ENCODE assay signal across 10 cellular contexts in genomic region chr11:9577551-9577950, GRCh38. TPM values are rescaled to one million over a fixed set of nuclear protein-coding genes. Genes with fewer than 3 reads are reported as not detected.
A peak's percentile ranks its signal among the peaks of the same experiment; 100 is the strongest.
DNase-seq lines count a peak whose midpoint lies in the region; ATAC-seq and TF ChIP-seq lines count a peak whose summit lies in the region.
"Had no signal": no experiment of that assay in that cellular context is flagged by ENCODE, and none has a peak within 500 bp of the region (broad histone marks: within the 10 kb centered on the region; RNA-seq: fewer than 3 reads in every experiment).

No MANE protein-coding gene starts in this region.

- POLR2A ChIA-PET in CD4-positive, alpha-beta memory T cell (lab: Charles Lee; ENCODE audit: partially characterized antibody), result interaction anchor here (1.0 to 7.4 kb wide), 11 partner anchors 9 to 1231 kb away, joined by 4 to 91 read pairs (median 6); partner anchors contain the start of genes EIF4G2, RPL27A, TRIM66 and ZNF143

- peaks cover 21 to 39% (median 33%) of the 10 kb centered on the region in 4 donors for H3K4me1 Mint-ChIP-seq in CD4-positive, alpha-beta memory T cell
- H3K4me1 Mint-ChIP-seq in natural killer cell treated with Interleukin-12 subunit alpha and Interleukin-12 subunit beta and Interleukin-15 and Interleukin-18, amount 100 ng/mL, for 72 hours (ENCODE audit: low read depth in 2 of 2), result peaks cover 25 to 45% of the 10 kb centered on the region in 2 donors
- peaks cover 29% of the 10 kb centered on the region for H3K4me1 Mint-ChIP-seq in CD14-positive monocyte

- no peaks in the 10 kb centered on the region for H3K9me3 ChIP-seq in CD4-positive, alpha-beta memory T cell (ENCODE audit: control insufficient read depth in 1 of 2, low read length in 2 of 2)
- H3K9me3 ChIP-seq in MM.1S (replicated peaks; ENCODE audit: insufficient read depth, low read length), result no peaks in the 10 kb centered on the region

- peak overlapping the region; percentile 60 to 92 (median 86) for H3K27ac Mint-ChIP-seq in CD4-positive, alpha-beta memory T cell
- peak overlapping the region; percentile 70 to 76 for H3K27ac Mint-ChIP-seq in natural killer cell treated with Interleukin-12 subunit alpha and Interleukin-12 subunit beta and Interleukin-15 and Interleukin-18, amount 100 ng/mL, for 72 hours
- peak overlapping the region in 1 of 7 donors; percentile 51 for H3K27ac Mint-ChIP-seq in CD14-positive monocyte

- CTCF ChIA-PET in CD4-positive, alpha-beta memory T cell (lab: Charles Lee; ENCODE audit: partially characterized antibody), result interaction anchor here (0.8 to 3.8 kb wide), 7 partner anchors 8 to 727 kb away, joined by 3 to 57 read pairs (median 4); partner anchors contain the start of gene ADM

- H3K79me2 ChIP-seq in MM.1S (ENCODE audit: low read length), result peaks cover 83% of the 10 kb centered on the region

- intact Hi-C loops in CD4-positive, alpha-beta memory T cell (cut with micrococcal nuclease), result loop anchor here (1.0 to 5.0 kb wide), 2 partner anchors 11 to 1280 kb away; partner anchors contain the start of gene ZBED5
- intact Hi-C loops in CD14-positive monocyte (cut with micrococcal nuclease), result loop anchor here in 1 of 2 donors (10.0 kb wide), 2 partner anchors 87 to 177 kb away; partner anchors contain the start of gene SWAP70

- peak overlapping the region; percentile 86 for H3K27ac ChIP-seq in CD4-positive, alpha-beta memory T cell (ENCODE audit: low read depth, low read length)
- peak overlapping the region; percentile 22; the same call in 1 of the 2 replicates for H3K27ac ChIP-seq in MM.1S (ENCODE audit: low read length)

- peak overlapping the region; percentile 85 for H3K4me2 ChIP-seq in MM.1S (ENCODE audit: low read depth, low read length)

- H2AFZ ChIP-seq in MM.1S (ENCODE audit: low read length), result no peak overlapping the region

- H3K36me3 ChIP-seq in CD4-positive, alpha-beta memory T cell (ENCODE audit: insufficient read depth, low read length), result no peaks in the 10 kb centered on the region
- H3K36me3 ChIP-seq in MM.1S (replicated peaks; ENCODE audit: insufficient read depth, low read length), result peaks cover 20% of the 10 kb centered on the region

- peaks cover 35% of the 10 kb centered on the region for H3F3A ChIP-seq in MM.1S (ENCODE audit: insufficient read depth, low read length)

- peaks cover 12 to 23% of the 10 kb centered on the region in 2 donors for H3K36me3 Mint-ChIP-seq in CD4-positive, alpha-beta memory T cell
- H3K36me3 Mint-ChIP-seq in natural killer cell treated with Interleukin-12 subunit alpha and Interleukin-12 subunit beta and Interleukin-15 and Interleukin-18, amount 100 ng/mL, for 72 hours, result peaks cover 62% of the 10 kb centered on the region
- H3K36me3 Mint-ChIP-seq in CD14-positive monocyte, result peaks cover 13 to 16% of the 10 kb centered on the region in 2 donors

- H3K9me3 Mint-ChIP-seq in CD4-positive, alpha-beta memory T cell, result no peaks in the 10 kb centered on the region
- H3K9me3 Mint-ChIP-seq in natural killer cell treated with Interleukin-12 subunit alpha and Interleukin-12 subunit beta and Interleukin-15 and Interleukin-18, amount 100 ng/mL, for 72 hours, result no peaks in the 10 kb centered on the region
- no peaks in the 10 kb centered on the region for H3K9me3 Mint-ChIP-seq in CD14-positive monocyte

- peak overlapping the region; percentile 71 to 87 (median 84) for H3K4me3 Mint-ChIP-seq in CD4-positive, alpha-beta memory T cell
- H3K4me3 Mint-ChIP-seq in natural killer cell treated with Interleukin-12 subunit alpha and Interleukin-12 subunit beta and Interleukin-15 and Interleukin-18, amount 100 ng/mL, for 72 hours, result peak overlapping the region; percentile 80
- no peak overlapping the region for H3K4me3 Mint-ChIP-seq in CD14-positive monocyte

- no peaks in the 10 kb centered on the region for H3K9me2 ChIP-seq in MM.1S (replicated peaks; ENCODE audit: insufficient read depth, low read length)

- peaks cover 8% of the 10 kb centered on the region; the same call in 1 of the 2 replicates for H4K20me1 ChIP-seq in MM.1S (ENCODE audit: insufficient read depth, low read length)

- TF ChIP-seq CTCF in MM.1S (IDR thresholded peaks at IDR 0.05; ENCODE audit: low read length) (no peak), choroid plexus epithelial cell (conservative IDR thresholded peaks at IDR 0.05; ENCODE audit: low read depth, low read length) (no peak), CD14-positive monocyte (IDR thresholded peaks at IDR 0.05) (no peak)

- peaks cover 41% of the 10 kb centered on the region for H3K4me1 ChIP-seq in CD4-positive, alpha-beta memory T cell (ENCODE audit: insufficient read depth, low read length)
- peaks cover 26% of the 10 kb centered on the region for H3K4me1 ChIP-seq in MM.1S (ENCODE audit: low read length)

- no peaks in the 10 kb centered on the region for H3K27me3 ChIP-seq in CD4-positive, alpha-beta memory T cell (ENCODE audit: insufficient read depth, low read length)
- no peaks in the 10 kb centered on the region for H3K27me3 ChIP-seq in MM.1S (replicated peaks; ENCODE audit: insufficient read depth, low read length)

- no peaks in the 10 kb centered on the region for H3K27me3 Mint-ChIP-seq in CD4-positive, alpha-beta memory T cell
- no peaks in the 10 kb centered on the region for H3K27me3 Mint-ChIP-seq in natural killer cell treated with Interleukin-12 subunit alpha and Interleukin-12 subunit beta and Interleukin-15 and Interleukin-18, amount 100 ng/mL, for 72 hours
- H3K27me3 Mint-ChIP-seq in CD14-positive monocyte (ENCODE audit: low read depth in 3 of 3), result no peaks in the 10 kb centered on the region

- no peak overlapping the region; the same call in 1 of the 2 replicates for H3K9ac ChIP-seq in MM.1S (ENCODE audit: low read length)

- no peak for ATAC-seq in natural killer cell treated with Interleukin-12 subunit alpha and Interleukin-12 subunit beta and Interleukin-15 and Interleukin-18, amount 100 ng/mL, for 72 hours
- ATAC-seq in GM18868 (IDR thresholded peaks at IDR 0.05; ENCODE audit: unreplicated experiment) (no peak), HG03432 (IDR thresholded peaks at IDR 0.05; ENCODE audit: unreplicated experiment) (no peak), GM18861 (IDR thresholded peaks at IDR 0.05; ENCODE audit: unreplicated experiment) (no peak)

- DNase-seq in CD4-positive, alpha-beta memory T cell, result peak in 4 of 5 donors; percentile 29 to 48 (median 43)
- DNase-seq in MM.1S (peak; percentile 52), choroid plexus epithelial cell (ENCODE audit: low read depth) (peak; percentile 57), CD14-positive monocyte (ENCODE audit: low spot score) (no peak)
- no peak for DNase-seq in natural killer cell treated with Interleukin-12 subunit alpha and Interleukin-12 subunit beta and Interleukin-15 and Interleukin-18, amount 100 ng/mL, for 72 hours (ENCODE audit: low spot score)
- DNase-seq: activated naive CD4-positive, alpha-beta T cell; NCI-H1092 treated with DMSO at 0.1 percent for 48 hours had no signal

- H3K4me3 ChIP-seq in CD4-positive, alpha-beta memory T cell (ENCODE audit: low read length in 2 of 2), result peak overlapping the region; percentile 32 to 58
- H3K4me3 ChIP-seq in MM.1S (ENCODE audit: low read length) (peak overlapping the region; percentile 81), choroid plexus epithelial cell (ENCODE audit: low read depth, low read length) (peak overlapping the region; percentile 83)

RNA-seq across cellular contexts. Expression of gene WEE1, which starts 4.1 kb away (rescaled TPM):
- 10 to 100 TPM; 11.1 to 11.7 TPM for total RNA-seq in CD4-positive, alpha-beta memory T cell
- polyA plus RNA-seq in CD4-positive, alpha-beta memory T cell, result 1 to 10 TPM; 5.8 to 8.2 TPM
- 10 to 100 TPM; 28.0 to 63.8 TPM for total RNA-seq in natural killer cell treated with Interleukin-12 subunit alpha and Interleukin-12 subunit beta and Interleukin-15 and Interleukin-18, amount 100 ng/mL, for 72 hours
- under 1 TPM; 0.05 to 0.22 TPM for polyA plus RNA-seq in CD14-positive monocyte

Comparison
In these comparisons a context has a peak if more than half of its experiments do, and no peak if none do; other contexts are left out.
1. DNase-seq: peak in CD4-positive, alpha-beta memory T cell (4 of 5), MM.1S (single experiment) and choroid plexus epithelial cell (single experiment); none in natural killer cell treated with Interleukin-12 subunit alpha and Interleukin-12 subunit beta and Interleukin-15 and Interleukin-18, amount 100 ng/mL, for 72 hours (single experiment) and CD14-positive monocyte (single experiment).
2. H3K4me3 Mint-ChIP-seq: peak in CD4-positive, alpha-beta memory T cell (8 of 8) and natural killer cell treated with Interleukin-12 subunit alpha and Interleukin-12 subunit beta and Interleukin-15 and Interleukin-18, amount 100 ng/mL, for 72 hours (single experiment); none in CD14-positive monocyte (0 of 2).
3. Peak in every context shown above with its lines, with median percentiles within 50 percentile points of each other: H3K4me3 ChIP-seq.